Comparison of ENCODE assay signal across 22 cellular contexts in genomic region chr2:210049831-210050230, GRCh38. TPM values are rescaled to one million over a fixed set of nuclear protein-coding genes. Genes with fewer than 3 reads are reported as not detected.
A peak's percentile ranks its signal among the peaks of the same experiment; 100 is the strongest.
DNase-seq lines count a peak whose midpoint lies in the region; ATAC-seq and TF ChIP-seq lines count a peak whose summit lies in the region.
"Had no signal": no experiment of that assay in that cellular context is flagged by ENCODE, and none has a peak within 500 bp of the region (broad histone marks: within the 10 kb centered on the region; RNA-seq: fewer than 3 reads in every experiment).

No MANE protein-coding gene starts in this region.

- H3K27ac ChIP-seq in trophoblast cell (ENCODE audit: low read depth, low read length) (no peak overlapping the region), stomach (no peak overlapping the region)
- H3K27ac ChIP-seq: 22Rv1, A549, C4-2B, HL-60 had no signal

- no peaks in the 10 kb centered on the region for H3K27me3 Mint-ChIP-seq in brain
- no peaks in the 10 kb centered on the region for H3K27me3 Mint-ChIP-seq in stimulated activated naive B cell treated with anti-CD40 and anti-IgM and Interleukin-4, amounts not matched to agents 10 μg/mL and 1 μg/mL and 100 μg/mL, for 72 hours
- H3K27me3 Mint-ChIP-seq: CD4-positive, alpha-beta memory T cell had no signal

- H3K4ac ChIP-seq in trophoblast cell (ENCODE audit: low read depth, low read length): no peak overlapping the region

- no peak for TF ChIP-seq EP300 in stomach (IDR thresholded peaks at IDR 0.05)

- no peak overlapping the region for H2BK120ac ChIP-seq in trophoblast cell (ENCODE audit: insufficient read depth, low read length, poor library complexity)

- H3K9me3 ChIP-seq in trophoblast cell (ENCODE audit: insufficient read depth, low read depth, low read length) (no peaks in the 10 kb centered on the region), stomach (peaks cover 2 to 13% (median 8%) of the 10 kb centered on the region in 4 donors)

- H3K4me3 ChIP-seq in trophoblast cell (ENCODE audit: low read depth, low read length) (no peak overlapping the region), stomach (no peak overlapping the region)
- H3K4me3 ChIP-seq: A549, GM12878, GM23338 had no signal

- H2BK5ac ChIP-seq in trophoblast cell (ENCODE audit: low read depth, low read length, poor library complexity): no peak overlapping the region

- peak overlapping the region; percentile 53 for H3K23ac ChIP-seq in trophoblast cell (ENCODE audit: low read length)

- ATAC-seq in stimulated activated naive B cell treated with anti-CD40 and anti-IgM and Interleukin-4, amounts not matched to agents 10 μg/mL and 1 μg/mL and 100 μg/mL, for 72 hours (replicated peaks): no peak
- ATAC-seq: GM23338, HCT116 had no signal

- H3K36me3 ChIP-seq in trophoblast cell (ENCODE audit: control insufficient read depth in 1 of 2, insufficient read depth in 2 of 2, low read length in 2 of 2): no peaks in the 10 kb centered on the region
- peaks cover 0 to 36% (median 18%) of the 10 kb centered on the region in 4 donors for H3K36me3 ChIP-seq in stomach

- no peak overlapping the region for H4K8ac ChIP-seq in trophoblast cell (ENCODE audit: low read depth, low read length)

- no peaks in the 10 kb centered on the region for H3K79me1 ChIP-seq in trophoblast cell (ENCODE audit: low read length)

- H3K36me3 Mint-ChIP-seq in brain: peaks cover 77% of the 10 kb centered on the region
- peaks cover 23 to 50% of the 10 kb centered on the region in 2 donors for H3K36me3 Mint-ChIP-seq in stimulated activated naive B cell treated with anti-CD40 and anti-IgM and Interleukin-4, amounts not matched to agents 10 μg/mL and 1 μg/mL and 100 μg/mL, for 72 hours

- H3K79me2 ChIP-seq in trophoblast cell (ENCODE audit: control insufficient read depth, insufficient read depth, low read length, poor library complexity): no peaks in the 10 kb centered on the region

- no peak for TF ChIP-seq POLR2A in stomach (IDR thresholded peaks at IDR 0.05)

- intact Hi-C loops in stomach (cut with DNase I; ENCODE audit: low total_unique reads): no loop called here

- no peak overlapping the region for H3K18ac ChIP-seq in trophoblast cell (ENCODE audit: low read length)

- H3K27me3 ChIP-seq in trophoblast cell (ENCODE audit: insufficient read depth, low read length) (no peaks in the 10 kb centered on the region), stomach (no peaks in the 10 kb centered on the region)

- no peak overlapping the region for H3K14ac ChIP-seq in trophoblast cell (ENCODE audit: low read length)

- DNase-seq in DMS 273 (lab: John Stamatoyannopoulos, UW; ENCODE audit: unreplicated experiment) (peak; percentile 39), DMS 273 treated with DMSO at 0.1 percent for 48 hours (lab: John Stamatoyannopoulos, UW) (no peak), trophoblast cell (no peak), anterior cingulate cortex (lab: John Stamatoyannopoulos, UW) (no peak), NCI-H82 treated with DMSO at 0.1 percent for 48 hours (lab: John Stamatoyannopoulos, UW; ENCODE audit: unreplicated experiment) (no peak), stomach (no peak)
- no peak for DNase-seq in stimulated activated naive B cell treated with anti-CD40 and anti-IgM and Interleukin-4, amounts not matched to agents 10 μg/mL and 1 μg/mL and 100 μg/mL, for 72 hours
- DNase-seq: AML-193; CD4-positive, alpha-beta memory T cell; DMS53; DND-41; EL; H7; HFFc6 had no signal

- no peak overlapping the region for H3K4me2 ChIP-seq in trophoblast cell (ENCODE audit: low read length)
- H3K4me2 ChIP-seq: A549, GM23338 had no signal

- no peak overlapping the region for H3K4me3 Mint-ChIP-seq in brain
- H3K4me3 Mint-ChIP-seq in stimulated activated naive B cell treated with anti-CD40 and anti-IgM and Interleukin-4, amounts not matched to agents 10 μg/mL and 1 μg/mL and 100 μg/mL, for 72 hours: no peak overlapping the region
- H3K4me3 Mint-ChIP-seq: CD4-positive, alpha-beta memory T cell; GM23338; HFFc6 had no signal

- no peak overlapping the region for H4K12ac ChIP-seq in trophoblast cell (ENCODE audit: low read depth, low read length)

- H3K27ac Mint-ChIP-seq in brain: peak overlapping the region in 3 of 5 experiments; percentile 21 to 69 (median 44)
- peak overlapping the region; percentile 14 for H3K27ac Mint-ChIP-seq in stimulated activated naive B cell treated with anti-CD40 and anti-IgM and Interleukin-4, amounts not matched to agents 10 μg/mL and 1 μg/mL and 100 μg/mL, for 72 hours
- H3K27ac Mint-ChIP-seq: CD4-positive, alpha-beta memory T cell; GM23338; HFFc6 had no signal

- no peaks in the 10 kb centered on the region for H3K4me1 ChIP-seq in trophoblast cell (ENCODE audit: control insufficient read depth in 1 of 2, insufficient read depth in 2 of 2, low read length in 2 of 2)
- H3K4me1 ChIP-seq in stomach: no peaks in the 10 kb centered on the region
- H3K4me1 ChIP-seq: A549 had no signal

- peaks cover 11 to 31% (median 16%) of the 10 kb centered on the region in 5 experiments for H3K9me3 Mint-ChIP-seq in brain
- H3K9me3 Mint-ChIP-seq in stimulated activated naive B cell treated with anti-CD40 and anti-IgM and Interleukin-4, amounts not matched to agents 10 μg/mL and 1 μg/mL and 100 μg/mL, for 72 hours: peaks cover 4 to 5% of the 10 kb centered on the region in 2 donors

- H2AK5ac ChIP-seq in trophoblast cell (ENCODE audit: low read length): no peak overlapping the region

- WGBS in trophoblast cell (ENCODE audit: extremely low coverage, insufficient coverage, insufficient read length): no CpG with 5 or more reads among the region's 1 CpG
- WGBS in stomach, 5 donors: 88 to 100% (median 96%) methylated on average over 1 of the region's 1 CpG

- H2BK12ac ChIP-seq in trophoblast cell (ENCODE audit: low read length): no peak overlapping the region

- no peak overlapping the region for H2AFZ ChIP-seq in trophoblast cell (ENCODE audit: insufficient read depth, low read length, poor library complexity)
- H2AFZ ChIP-seq: GM23338 had no signal

- H3K9ac ChIP-seq in trophoblast cell (ENCODE audit: low read length): no peak overlapping the region

- no peak overlapping the region for H4K91ac ChIP-seq in trophoblast cell (ENCODE audit: low read depth, low read length)

- TF ChIP-seq CTCF in brain (conservative IDR thresholded peaks at IDR 0.05): no peak
- no peak for TF ChIP-seq CTCF in stomach (IDR thresholded peaks at IDR 0.05)

- H3K4me1 Mint-ChIP-seq in brain: peaks cover 6% of the 10 kb centered on the region
- H3K4me1 Mint-ChIP-seq in stimulated activated naive B cell treated with anti-CD40 and anti-IgM and Interleukin-4, amounts not matched to agents 10 μg/mL and 1 μg/mL and 100 μg/mL, for 72 hours: no peaks in the 10 kb centered on the region
- H3K4me1 Mint-ChIP-seq: CD4-positive, alpha-beta memory T cell; GM23338 had no signal

RNA-seq across cellular contexts. Expression of gene RPE, which starts 47.4 kb away (rescaled TPM):
- polyA plus RNA-seq in brain (ENCODE audit: insufficient read depth, low read depth, low replicate concordance) (15.1 TPM), stomach (10 to 100 TPM; 15.0 to 25.1 (median 20.9) TPM)
- 21.8 and 21.9 TPM in 2 replicates for polyA plus RNA-seq in trophoblast cell (2013)
- total RNA-seq in stomach: 10 to 100 TPM in 3 of 5 donors, 1 to 10 TPM in 2; 1.2 to 91.2 (median 20.0) TPM
